ENCODE assay signal across 17 cellular contexts in genomic region chr4:148790691-148791090, GRCh38.
DNase-seq lines count a peak whose midpoint lies in the region; ATAC-seq, FAIRE-seq and TF ChIP-seq lines count a peak whose summit lies in the region.
"Had no signal": no experiment of that assay in that cellular context is flagged by ENCODE, and none has a peak within 500 bp of the region (broad histone marks: within the 10 kb centered on the region; RNA-seq: fewer than 3 reads in every experiment).

No MANE protein-coding gene starts in this region.

- no TSS peak for BruUV-seq in PC-3 (replicated peaks; lab: Mats Ljungman, UMichigan)

- CTCF ChIA-PET in PC-3 (lab: Charles Lee), result no interaction called here

- DNase-seq in PC-3 (peak; percentile 40), epithelial cell of esophagus (ENCODE audit: low read depth) (peak; percentile 68), lung (ENCODE audit: low spot score) (no peak), SIG-M5 treated with dmso at 0.1 percent for 504 hours (lab: John Stamatoyannopoulos, UW; ENCODE audit: unreplicated experiment) (no peak), KG1 (lab: John Stamatoyannopoulos, UW) (no peak), GM12891 (ENCODE audit: insufficient read length, low spot score) (no peak)
- DNase-seq in activated T-cell treated with anti-CD3 and anti-CD28 coated beads, Interleukin-2, amount 50 U/mL, for 72 hours, result no peak
- DNase-seq: activated CD4-positive, alpha-beta T cell treated with anti-CD3 and anti-CD28 coated beads for 1 hour; activated T-cell treated with anti-CD3 and anti-CD28 coated beads, Interleukin-2, amount 50 U/mL, for 4 hours; immature natural killer cell; naive B cell; NCI-H1105 treated with DMSO at 0.1 percent for 48 hours; NCI-H524; SW 1271; testis had no signal

- no peaks in the 10 kb centered on the region for H3K79me2 ChIP-seq in PC-3 (ENCODE audit: low read length)

- intact Hi-C loops in PC-3 (cut with micrococcal nuclease), result no loop called here

- no peak overlapping the region for H3K9ac ChIP-seq in PC-3 (ENCODE audit: low read length)

- no peak for TF ChIP-seq CTCF in PC-3 (conservative IDR thresholded peaks at IDR 0.05; ENCODE audit: low read depth, low read length)
- no peak for TF ChIP-seq CTCF in epithelial cell of esophagus (IDR thresholded peaks at IDR 0.05; ENCODE audit: insufficient read depth, low read depth, low read length, missing control alignments)
- TF ChIP-seq CTCF in lung (IDR thresholded peaks at IDR 0.05; ENCODE audit: control extremely low read depth, extremely low read depth), result no peak

- H3K27me3 ChIP-seq in PC-3 (ENCODE audit: low read length) (no peaks in the 10 kb centered on the region), lung (ENCODE audit: control insufficient read depth, insufficient read depth) (no peaks in the 10 kb centered on the region)
- H3K27me3 ChIP-seq: ascending aorta, testis had no signal

- no peak for ATAC-seq in PC-3
- peak; percentile 27 for ATAC-seq in lung (ENCODE audit: insufficient read depth, low FRiP score)
- no peak for ATAC-seq in activated T-cell treated with anti-CD3 and anti-CD28 coated beads, Interleukin-2, amount 50 U/mL, for 72 hours (replicated peaks in 1 of 2)
- ATAC-seq: activated T-cell treated with anti-CD3 and anti-CD28 coated beads, Interleukin-2, amount 50 U/mL, for 4 hours had no signal

- no peaks in the 10 kb centered on the region for H3K9me3 Mint-ChIP-seq in activated T-cell treated with anti-CD3 and anti-CD28 coated beads, Interleukin-2, amount 50 U/mL, for 72 hours
- H3K9me3 Mint-ChIP-seq: activated naive CD4-positive, alpha-beta T cell treated with anti-CD3 and anti-CD28 coated beads, Interleukin-2, amount 50 U/mL, for 24 hours; activated T-cell treated with anti-CD3 and anti-CD28 coated beads, Interleukin-2, amount 50 U/mL, for 4 hours had no signal

- H3K36me3 Mint-ChIP-seq in activated T-cell treated with anti-CD3 and anti-CD28 coated beads, Interleukin-2, amount 50 U/mL, for 72 hours (ENCODE audit: insufficient read depth in 2 of 2), result no peaks in the 10 kb centered on the region
- H3K36me3 Mint-ChIP-seq: activated naive CD4-positive, alpha-beta T cell treated with anti-CD3 and anti-CD28 coated beads, Interleukin-2, amount 50 U/mL, for 24 hours; immature natural killer cell; naive B cell had no signal

- H3K9me3 ChIP-seq in PC-3 (ENCODE audit: low read length) (no peaks in the 10 kb centered on the region), lung (ENCODE audit: control insufficient read depth in 2 of 2, insufficient read depth in 1 of 2, low read length in 1 of 2) (no peaks in the 10 kb centered on the region)
- H3K9me3 ChIP-seq: ascending aorta, testis had no signal

- no peaks in the 10 kb centered on the region for H3K9me2 ChIP-seq in PC-3 (replicated peaks; ENCODE audit: low read length)

- H3K27ac ChIP-seq in PC-3 (ENCODE audit: low read length) (no peak overlapping the region), lung (ENCODE audit: low read depth in 1 of 2, low read length in 1 of 2) (no peak overlapping the region)
- H3K27ac ChIP-seq: ascending aorta, testis had no signal

- TF ChIP-seq POLR2A in GM12891 (IDR thresholded peaks at IDR 0.05; ENCODE audit: low read depth, low read length), result no peak

- FAIRE-seq in GM12891 (lab: Jason Lieb, UNC), result no peak

- 64 to 76% methylated on average over 5 of the region's 5 CpGs for WGBS in lung, 2 donors

- peaks cover 37% of the 10 kb centered on the region for H3K4me1 ChIP-seq in PC-3 (ENCODE audit: insufficient read depth, low read length)
- peaks cover 0 to 9% of the 10 kb centered on the region in 2 donors for H3K4me1 ChIP-seq in lung (ENCODE audit: control insufficient read depth in 2 of 2, insufficient read depth in 2 of 2, low read length in 2 of 2)
- H3K4me1 ChIP-seq: ascending aorta, testis had no signal

- no peak overlapping the region for H3K4me2 ChIP-seq in PC-3 (ENCODE audit: low read length)

- no peak overlapping the region for H3K27ac Mint-ChIP-seq in activated T-cell treated with anti-CD3 and anti-CD28 coated beads, Interleukin-2, amount 50 U/mL, for 72 hours
- H3K27ac Mint-ChIP-seq: activated naive CD4-positive, alpha-beta T cell treated with anti-CD3 and anti-CD28 coated beads, Interleukin-2, amount 50 U/mL, for 24 hours; immature natural killer cell had no signal

- no peak overlapping the region for H2AFZ ChIP-seq in PC-3 (ENCODE audit: low read length)

- H3K27me3 Mint-ChIP-seq in activated T-cell treated with anti-CD3 and anti-CD28 coated beads, Interleukin-2, amount 50 U/mL, for 72 hours (ENCODE audit: low read depth), result no peaks in the 10 kb centered on the region

- no peaks in the 10 kb centered on the region for H3F3A ChIP-seq in PC-3 (ENCODE audit: low read length, unreplicated experiment)

- H4K20me1 ChIP-seq in PC-3 (ENCODE audit: low read length), result no peaks in the 10 kb centered on the region

- POLR2A ChIA-PET in PC-3 (lab: Charles Lee; ENCODE audit: unreplicated experiment), result no interaction called here

- H3K4me3 Mint-ChIP-seq in activated T-cell treated with anti-CD3 and anti-CD28 coated beads, Interleukin-2, amount 50 U/mL, for 72 hours, result no peak overlapping the region
- H3K4me3 Mint-ChIP-seq: activated naive CD4-positive, alpha-beta T cell treated with anti-CD3 and anti-CD28 coated beads, Interleukin-2, amount 50 U/mL, for 24 hours; activated T-cell treated with anti-CD3 and anti-CD28 coated beads, Interleukin-2, amount 50 U/mL, for 4 hours; immature natural killer cell had no signal

- H3K36me3 ChIP-seq in PC-3 (ENCODE audit: low read depth, low read length) (no peaks in the 10 kb centered on the region), lung (ENCODE audit: control insufficient read depth in 2 of 2, insufficient read depth in 2 of 2, low read length in 2 of 2) (no peaks in the 10 kb centered on the region)
- H3K36me3 ChIP-seq: ascending aorta had no signal

- no peaks in the 10 kb centered on the region for H3K4me1 Mint-ChIP-seq in activated T-cell treated with anti-CD3 and anti-CD28 coated beads, Interleukin-2, amount 50 U/mL, for 72 hours (ENCODE audit: low read depth)
- H3K4me1 Mint-ChIP-seq: activated naive CD4-positive, alpha-beta T cell treated with anti-CD3 and anti-CD28 coated beads, Interleukin-2, amount 50 U/mL, for 24 hours; immature natural killer cell; naive B cell had no signal

- H3K4me3 ChIP-seq in PC-3 (ENCODE audit: low read length) (no peak overlapping the region), epithelial cell of esophagus (ENCODE audit: low read length) (no peak overlapping the region), lung (no peak overlapping the region)
- H3K4me3 ChIP-seq: ascending aorta, testis had no signal

TF ChIP-seq in GM12891, 5 proteins besides CTCF, POLR2A, EP300 and RAD21:
- no peak for TF ChIP-seq POLR2AphosphoS5 (IDR thresholded peaks at IDR 0.05; ENCODE audit: low read depth, low read length)
- TF ChIP-seq SPI1 (IDR thresholded peaks at IDR 0.05; ENCODE audit: low read depth, low read length), result no peak
- no peak for TF ChIP-seq POU2F2 (IDR thresholded peaks at IDR 0.05; ENCODE audit: low read depth, low read length)
- no peak for TF ChIP-seq PAX5 (IDR thresholded peaks at IDR 0.05; ENCODE audit: insufficient read depth, low read length, severe bottlenecking)
- no peak for TF ChIP-seq TAF1 (IDR thresholded peaks at IDR 0.05; ENCODE audit: low read depth, low read length)

Comparison
In these comparisons a context has a peak if more than half of its experiments do, and no peak if none do; other contexts are left out.
1. DNase-seq: peak in PC-3 (single experiment) and epithelial cell of esophagus (single experiment); none in lung (single experiment), SIG-M5 treated with dmso at 0.1 percent for 504 hours (single experiment), KG1 (single experiment), activated T-cell treated with anti-CD3 and anti-CD28 coated beads, Interleukin-2, amount 50 U/mL, for 72 hours (0 of 2) and GM12891 (single experiment).